Comparison of ENCODE assay signal across 1 cellular context in the genomic region with DNA sequence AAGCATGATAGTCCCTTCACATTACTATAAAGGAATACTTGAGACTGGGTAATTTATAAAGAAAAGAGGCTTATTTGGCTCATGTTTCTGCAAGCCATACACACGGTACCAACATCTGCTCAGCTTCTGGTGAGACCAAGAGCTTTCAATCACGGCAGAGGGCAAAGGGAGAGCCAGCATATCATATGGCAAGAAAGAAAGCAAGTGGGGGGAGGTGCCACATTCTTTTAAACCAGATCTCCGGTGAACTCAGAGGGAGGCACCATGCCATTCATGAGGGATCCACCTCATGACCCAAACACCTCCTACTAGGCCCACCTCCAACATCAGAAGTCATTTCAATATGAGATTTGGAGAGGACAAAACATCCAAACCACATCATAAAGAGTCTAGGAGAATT.
TF ChIP-seq lines count a peak whose summit lies in the region.

No MANE protein-coding gene starts in this region.

TF ChIP-seq in SK-N-SH, 30 proteins besides CTCF, POLR2A, EP300 and RAD21:
- TF ChIP-seq, protein P1, sequence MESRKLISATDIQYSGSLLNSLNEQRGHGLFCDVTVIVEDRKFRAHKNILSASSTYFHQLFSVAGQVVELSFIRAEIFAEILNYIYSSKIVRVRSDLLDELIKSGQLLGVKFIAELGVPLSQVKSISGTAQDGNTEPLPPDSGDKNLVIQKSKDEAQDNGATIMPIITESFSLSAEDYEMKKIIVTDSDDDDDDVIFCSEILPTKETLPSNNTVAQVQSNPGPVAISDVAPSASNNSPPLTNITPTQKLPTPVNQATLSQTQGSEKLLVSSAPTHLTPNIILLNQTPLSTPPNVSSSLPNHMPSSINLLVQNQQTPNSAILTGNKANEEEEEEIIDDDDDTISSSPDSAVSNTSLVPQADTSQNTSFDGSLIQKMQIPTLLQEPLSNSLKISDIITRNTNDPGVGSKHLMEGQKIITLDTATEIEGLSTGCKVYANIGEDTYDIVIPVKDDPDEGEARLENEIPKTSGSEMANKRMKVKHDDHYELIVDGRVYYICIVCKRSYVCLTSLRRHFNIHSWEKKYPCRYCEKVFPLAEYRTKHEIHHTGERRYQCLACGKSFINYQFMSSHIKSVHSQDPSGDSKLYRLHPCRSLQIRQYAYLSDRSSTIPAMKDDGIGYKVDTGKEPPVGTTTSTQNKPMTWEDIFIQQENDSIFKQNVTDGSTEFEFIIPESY (IDR thresholded peaks at IDR 0.05; ENCODE audit: borderline replicate concordance, low read depth) = no peak
- no peak for TF ChIP-seq RFX5 (IDR thresholded peaks at IDR 0.05; ENCODE audit: low read length)
- no peak for TF ChIP-seq JUND (IDR thresholded peaks at IDR 0.05)
- TF ChIP-seq SIN3A (IDR thresholded peaks at IDR 0.05; ENCODE audit: borderline replicate concordance, low read depth, low read length) = no peak
- no peak for TF ChIP-seq YY1 (IDR thresholded peaks at IDR 0.05; ENCODE audit: low read depth)
- no peak for TF ChIP-seq NFIC (IDR thresholded peaks at IDR 0.05; ENCODE audit: borderline replicate concordance)
- TF ChIP-seq, protein P2, sequence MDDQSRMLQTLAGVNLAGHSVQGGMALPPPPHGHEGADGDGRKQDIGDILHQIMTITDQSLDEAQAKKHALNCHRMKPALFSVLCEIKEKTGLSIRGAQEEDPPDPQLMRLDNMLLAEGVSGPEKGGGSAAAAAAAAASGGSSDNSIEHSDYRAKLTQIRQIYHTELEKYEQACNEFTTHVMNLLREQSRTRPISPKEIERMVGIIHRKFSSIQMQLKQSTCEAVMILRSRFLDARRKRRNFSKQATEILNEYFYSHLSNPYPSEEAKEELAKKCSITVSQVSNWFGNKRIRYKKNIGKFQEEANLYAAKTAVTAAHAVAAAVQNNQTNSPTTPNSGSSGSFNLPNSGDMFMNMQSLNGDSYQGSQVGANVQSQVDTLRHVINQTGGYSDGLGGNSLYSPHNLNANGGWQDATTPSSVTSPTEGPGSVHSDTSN (IDR thresholded peaks at IDR 0.05) = no peak
- TF ChIP-seq FOSL2 (IDR thresholded peaks at IDR 0.05; ENCODE audit: borderline replicate concordance, low read depth) = no peak
- TF ChIP-seq, protein P3, sequence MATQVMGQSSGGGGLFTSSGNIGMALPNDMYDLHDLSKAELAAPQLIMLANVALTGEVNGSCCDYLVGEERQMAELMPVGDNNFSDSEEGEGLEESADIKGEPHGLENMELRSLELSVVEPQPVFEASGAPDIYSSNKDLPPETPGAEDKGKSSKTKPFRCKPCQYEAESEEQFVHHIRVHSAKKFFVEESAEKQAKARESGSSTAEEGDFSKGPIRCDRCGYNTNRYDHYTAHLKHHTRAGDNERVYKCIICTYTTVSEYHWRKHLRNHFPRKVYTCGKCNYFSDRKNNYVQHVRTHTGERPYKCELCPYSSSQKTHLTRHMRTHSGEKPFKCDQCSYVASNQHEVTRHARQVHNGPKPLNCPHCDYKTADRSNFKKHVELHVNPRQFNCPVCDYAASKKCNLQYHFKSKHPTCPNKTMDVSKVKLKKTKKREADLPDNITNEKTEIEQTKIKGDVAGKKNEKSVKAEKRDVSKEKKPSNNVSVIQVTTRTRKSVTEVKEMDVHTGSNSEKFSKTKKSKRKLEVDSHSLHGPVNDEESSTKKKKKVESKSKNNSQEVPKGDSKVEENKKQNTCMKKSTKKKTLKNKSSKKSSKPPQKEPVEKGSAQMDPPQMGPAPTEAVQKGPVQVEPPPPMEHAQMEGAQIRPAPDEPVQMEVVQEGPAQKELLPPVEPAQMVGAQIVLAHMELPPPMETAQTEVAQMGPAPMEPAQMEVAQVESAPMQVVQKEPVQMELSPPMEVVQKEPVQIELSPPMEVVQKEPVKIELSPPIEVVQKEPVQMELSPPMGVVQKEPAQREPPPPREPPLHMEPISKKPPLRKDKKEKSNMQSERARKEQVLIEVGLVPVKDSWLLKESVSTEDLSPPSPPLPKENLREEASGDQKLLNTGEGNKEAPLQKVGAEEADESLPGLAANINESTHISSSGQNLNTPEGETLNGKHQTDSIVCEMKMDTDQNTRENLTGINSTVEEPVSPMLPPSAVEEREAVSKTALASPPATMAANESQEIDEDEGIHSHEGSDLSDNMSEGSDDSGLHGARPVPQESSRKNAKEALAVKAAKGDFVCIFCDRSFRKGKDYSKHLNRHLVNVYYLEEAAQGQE (IDR thresholded peaks at IDR 0.05; ENCODE audit: low read depth, low read length) = no peak
TF ChIP-seq in SK-N-SH: peak in this region for 0.
